In the genomic region with DNA sequence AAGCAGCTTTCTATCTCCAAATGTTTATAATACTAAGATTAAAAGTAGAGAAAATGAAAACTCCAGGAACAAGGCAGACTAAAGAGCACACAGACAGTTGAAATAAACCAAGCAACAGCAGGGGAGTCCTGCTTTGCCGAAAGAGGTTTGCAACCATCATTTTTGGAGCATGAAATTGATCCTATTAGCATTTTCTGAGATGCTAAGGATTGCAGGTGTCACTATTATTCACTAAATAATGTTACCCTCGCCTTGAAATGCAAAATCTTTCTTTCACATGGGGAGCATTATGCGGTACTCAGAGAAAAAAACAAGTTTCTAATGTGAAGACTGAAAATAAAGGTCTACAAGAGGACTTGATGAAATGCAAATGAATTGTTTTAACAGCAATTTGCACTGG, we compare ENCODE assay signal across 1 cellular context.
TF ChIP-seq lines count a peak whose summit lies in the region.

No MANE protein-coding gene starts in this region.

TF ChIP-seq in GM23338, 12 proteins besides CTCF, POLR2A, EP300 and RAD21 (continued from another document):
- TF ChIP-seq, protein P1, sequence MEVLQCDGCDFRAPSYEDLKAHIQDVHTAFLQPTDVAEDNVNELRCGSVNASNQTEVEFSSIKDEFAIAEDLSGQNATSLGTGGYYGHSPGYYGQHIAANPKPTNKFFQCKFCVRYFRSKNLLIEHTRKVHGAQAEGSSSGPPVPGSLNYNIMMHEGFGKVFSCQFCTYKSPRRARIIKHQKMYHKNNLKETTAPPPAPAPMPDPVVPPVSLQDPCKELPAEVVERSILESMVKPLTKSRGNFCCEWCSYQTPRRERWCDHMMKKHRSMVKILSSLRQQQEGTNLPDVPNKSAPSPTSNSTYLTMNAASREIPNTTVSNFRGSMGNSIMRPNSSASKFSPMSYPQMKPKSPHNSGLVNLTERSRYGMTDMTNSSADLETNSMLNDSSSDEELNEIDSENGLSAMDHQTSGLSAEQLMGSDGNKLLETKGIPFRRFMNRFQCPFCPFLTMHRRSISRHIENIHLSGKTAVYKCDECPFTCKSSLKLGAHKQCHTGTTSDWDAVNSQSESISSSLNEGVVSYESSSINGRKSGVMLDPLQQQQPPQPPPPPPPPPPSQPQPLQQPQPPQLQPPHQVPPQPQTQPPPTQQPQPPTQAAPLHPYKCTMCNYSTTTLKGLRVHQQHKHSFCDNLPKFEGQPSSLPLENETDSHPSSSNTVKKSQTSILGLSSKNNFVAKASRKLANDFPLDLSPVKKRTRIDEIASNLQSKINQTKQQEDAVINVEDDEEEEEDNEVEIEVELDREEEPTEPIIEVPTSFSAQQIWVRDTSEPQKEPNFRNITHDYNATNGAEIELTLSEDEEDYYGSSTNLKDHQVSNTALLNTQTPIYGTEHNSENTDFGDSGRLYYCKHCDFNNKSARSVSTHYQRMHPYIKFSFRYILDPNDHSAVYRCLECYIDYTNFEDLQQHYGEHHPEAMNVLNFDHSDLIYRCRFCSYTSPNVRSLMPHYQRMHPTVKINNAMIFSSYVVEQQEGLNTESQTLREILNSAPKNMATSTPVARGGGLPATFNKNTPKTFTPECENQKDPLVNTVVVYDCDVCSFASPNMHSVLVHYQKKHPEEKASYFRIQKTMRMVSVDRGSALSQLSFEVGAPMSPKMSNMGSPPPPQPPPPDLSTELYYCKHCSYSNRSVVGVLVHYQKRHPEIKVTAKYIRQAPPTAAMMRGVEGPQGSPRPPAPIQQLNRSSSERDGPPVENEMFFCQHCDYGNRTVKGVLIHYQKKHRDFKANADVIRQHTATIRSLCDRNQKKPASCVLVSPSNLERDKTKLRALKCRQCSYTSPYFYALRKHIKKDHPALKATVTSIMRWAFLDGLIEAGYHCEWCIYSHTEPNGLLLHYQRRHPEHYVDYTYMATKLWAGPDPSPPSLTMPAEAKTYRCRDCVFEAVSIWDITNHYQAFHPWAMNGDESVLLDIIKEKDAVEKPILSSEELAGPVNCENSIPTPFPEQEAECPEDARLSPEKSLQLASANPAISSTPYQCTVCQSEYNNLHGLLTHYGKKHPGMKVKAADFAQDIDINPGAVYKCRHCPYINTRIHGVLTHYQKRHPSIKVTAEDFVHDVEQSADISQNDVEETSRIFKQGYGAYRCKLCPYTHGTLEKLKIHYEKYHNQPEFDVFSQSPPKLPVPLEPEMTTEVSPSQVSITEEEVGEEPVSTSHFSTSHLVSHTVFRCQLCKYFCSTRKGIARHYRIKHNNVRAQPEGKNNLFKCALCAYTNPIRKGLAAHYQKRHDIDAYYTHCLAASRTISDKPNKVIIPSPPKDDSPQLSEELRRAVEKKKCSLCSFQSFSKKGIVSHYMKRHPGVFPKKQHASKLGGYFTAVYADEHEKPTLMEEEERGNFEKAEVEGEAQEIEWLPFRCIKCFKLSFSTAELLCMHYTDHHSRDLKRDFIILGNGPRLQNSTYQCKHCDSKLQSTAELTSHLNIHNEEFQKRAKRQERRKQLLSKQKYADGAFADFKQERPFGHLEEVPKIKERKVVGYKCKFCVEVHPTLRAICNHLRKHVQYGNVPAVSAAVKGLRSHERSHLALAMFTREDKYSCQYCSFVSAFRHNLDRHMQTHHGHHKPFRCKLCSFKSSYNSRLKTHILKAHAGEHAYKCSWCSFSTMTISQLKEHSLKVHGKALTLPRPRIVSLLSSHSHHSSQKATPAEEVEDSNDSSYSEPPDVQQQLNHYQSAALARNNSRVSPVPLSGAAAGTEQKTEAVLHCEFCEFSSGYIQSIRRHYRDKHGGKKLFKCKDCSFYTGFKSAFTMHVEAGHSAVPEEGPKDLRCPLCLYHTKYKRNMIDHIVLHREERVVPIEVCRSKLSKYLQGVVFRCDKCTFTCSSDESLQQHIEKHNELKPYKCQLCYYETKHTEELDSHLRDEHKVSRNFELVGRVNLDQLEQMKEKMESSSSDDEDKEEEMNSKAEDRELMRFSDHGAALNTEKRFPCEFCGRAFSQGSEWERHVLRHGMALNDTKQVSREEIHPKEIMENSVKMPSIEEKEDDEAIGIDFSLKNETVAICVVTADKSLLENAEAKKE (CRISPR knock-in tag; IDR thresholded peaks at IDR 0.05), result no peak
- no peak for TF ChIP-seq NANOG (IDR thresholded peaks at IDR 0.05; ENCODE audit: borderline replicate concordance)
- TF ChIP-seq, protein P2, sequence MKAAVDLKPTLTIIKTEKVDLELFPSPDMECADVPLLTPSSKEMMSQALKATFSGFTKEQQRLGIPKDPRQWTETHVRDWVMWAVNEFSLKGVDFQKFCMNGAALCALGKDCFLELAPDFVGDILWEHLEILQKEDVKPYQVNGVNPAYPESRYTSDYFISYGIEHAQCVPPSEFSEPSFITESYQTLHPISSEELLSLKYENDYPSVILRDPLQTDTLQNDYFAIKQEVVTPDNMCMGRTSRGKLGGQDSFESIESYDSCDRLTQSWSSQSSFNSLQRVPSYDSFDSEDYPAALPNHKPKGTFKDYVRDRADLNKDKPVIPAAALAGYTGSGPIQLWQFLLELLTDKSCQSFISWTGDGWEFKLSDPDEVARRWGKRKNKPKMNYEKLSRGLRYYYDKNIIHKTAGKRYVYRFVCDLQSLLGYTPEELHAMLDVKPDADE (IDR thresholded peaks at IDR 0.05), result no peak
- no peak for TF ChIP-seq EZH2 (IDR thresholded peaks at IDR 0.05; ENCODE audit: low read depth, unreplicated experiment)
- TF ChIP-seq ZNF114 (CRISPR knock-in tag; IDR thresholded peaks at IDR 0.05), result no peak
- TF ChIP-seq, protein P3, sequence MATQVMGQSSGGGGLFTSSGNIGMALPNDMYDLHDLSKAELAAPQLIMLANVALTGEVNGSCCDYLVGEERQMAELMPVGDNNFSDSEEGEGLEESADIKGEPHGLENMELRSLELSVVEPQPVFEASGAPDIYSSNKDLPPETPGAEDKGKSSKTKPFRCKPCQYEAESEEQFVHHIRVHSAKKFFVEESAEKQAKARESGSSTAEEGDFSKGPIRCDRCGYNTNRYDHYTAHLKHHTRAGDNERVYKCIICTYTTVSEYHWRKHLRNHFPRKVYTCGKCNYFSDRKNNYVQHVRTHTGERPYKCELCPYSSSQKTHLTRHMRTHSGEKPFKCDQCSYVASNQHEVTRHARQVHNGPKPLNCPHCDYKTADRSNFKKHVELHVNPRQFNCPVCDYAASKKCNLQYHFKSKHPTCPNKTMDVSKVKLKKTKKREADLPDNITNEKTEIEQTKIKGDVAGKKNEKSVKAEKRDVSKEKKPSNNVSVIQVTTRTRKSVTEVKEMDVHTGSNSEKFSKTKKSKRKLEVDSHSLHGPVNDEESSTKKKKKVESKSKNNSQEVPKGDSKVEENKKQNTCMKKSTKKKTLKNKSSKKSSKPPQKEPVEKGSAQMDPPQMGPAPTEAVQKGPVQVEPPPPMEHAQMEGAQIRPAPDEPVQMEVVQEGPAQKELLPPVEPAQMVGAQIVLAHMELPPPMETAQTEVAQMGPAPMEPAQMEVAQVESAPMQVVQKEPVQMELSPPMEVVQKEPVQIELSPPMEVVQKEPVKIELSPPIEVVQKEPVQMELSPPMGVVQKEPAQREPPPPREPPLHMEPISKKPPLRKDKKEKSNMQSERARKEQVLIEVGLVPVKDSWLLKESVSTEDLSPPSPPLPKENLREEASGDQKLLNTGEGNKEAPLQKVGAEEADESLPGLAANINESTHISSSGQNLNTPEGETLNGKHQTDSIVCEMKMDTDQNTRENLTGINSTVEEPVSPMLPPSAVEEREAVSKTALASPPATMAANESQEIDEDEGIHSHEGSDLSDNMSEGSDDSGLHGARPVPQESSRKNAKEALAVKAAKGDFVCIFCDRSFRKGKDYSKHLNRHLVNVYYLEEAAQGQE (IDR thresholded peaks at IDR 0.05; ENCODE audit: unreplicated experiment), result no peak
- no peak for TF ChIP-seq ZNF331 (CRISPR knock-in tag; IDR thresholded peaks at IDR 0.05; ENCODE audit: low read depth)
- TF ChIP-seq POLR2AphosphoS5 (IDR thresholded peaks at IDR 0.05; ENCODE audit: low read depth), result no peak
